10 cellular contexts compared by ENCODE assay signal in the genomic region with DNA sequence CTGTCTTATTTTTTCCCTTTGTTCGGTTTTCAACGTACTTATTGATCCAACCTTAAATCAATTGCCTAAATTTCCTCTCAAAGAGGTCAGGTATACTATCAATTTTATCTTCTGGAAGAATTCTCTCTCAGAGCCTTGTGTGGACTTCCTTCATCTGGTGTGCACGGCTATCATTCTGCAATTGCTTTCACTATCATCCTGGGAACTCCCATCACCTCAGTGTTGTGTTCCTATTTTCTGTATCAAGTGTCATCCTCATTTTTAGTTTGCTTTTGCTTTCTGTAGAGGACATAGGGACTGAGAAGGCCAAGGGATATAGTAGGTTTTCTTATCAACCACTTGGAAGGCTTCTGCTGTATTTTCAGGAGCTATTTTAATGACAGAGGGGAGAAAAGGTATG. TPM values are rescaled to one million over a fixed set of nuclear protein-coding genes. Genes with fewer than 3 reads are reported as not detected.
DNase-seq lines count a peak whose midpoint lies in the region; ATAC-seq, FAIRE-seq and TF ChIP-seq lines count a peak whose summit lies in the region.
"Had no signal": no experiment of that assay in that cellular context is flagged by ENCODE, and none has a peak within 500 bp of the region (broad histone marks: within the 10 kb centered on the region; RNA-seq: fewer than 3 reads in every experiment).

No MANE protein-coding gene starts in this region.

- H3K27me3 ChIP-seq in MM.1S (replicated peaks; ENCODE audit: insufficient read depth, low read length) (no peaks in the 10 kb centered on the region), esophagus muscularis mucosa (no peaks in the 10 kb centered on the region), SJCRH30 (no peaks in the 10 kb centered on the region)

- ATAC-seq in GM18907 (IDR thresholded peaks at IDR 0.05; ENCODE audit: unreplicated experiment) = peak; percentile 47
- ATAC-seq in GM18858 (IDR thresholded peaks at IDR 0.05; ENCODE audit: unreplicated experiment) = no peak
- ATAC-seq: PC-3 had no signal

- intact Hi-C loops in esophagus muscularis mucosa (cut with DNase I) = no loop called here

- H3K36me3 ChIP-seq in MM.1S (replicated peaks; ENCODE audit: insufficient read depth, low read length) = no peaks in the 10 kb centered on the region
- H3K36me3 ChIP-seq in esophagus muscularis mucosa = peaks cover 2 to 34% (median 26%) of the 10 kb centered on the region in 4 donors
- H3K36me3 ChIP-seq in SJCRH30 = no peaks in the 10 kb centered on the region

- TF ChIP-seq POLR2A in esophagus muscularis mucosa (IDR thresholded peaks at IDR 0.05; ENCODE audit: low read depth) = no peak
- TF ChIP-seq POLR2A in GM12892 (IDR thresholded peaks at IDR 0.05; ENCODE audit: low read depth, low read length) = no peak

- H3K9me3 ChIP-seq in MM.1S (replicated peaks; ENCODE audit: insufficient read depth, low read length) (no peaks in the 10 kb centered on the region), esophagus muscularis mucosa (no peaks in the 10 kb centered on the region), SJCRH30 (replicated peaks) (no peaks in the 10 kb centered on the region)

- DNase-seq in MM.1S (no peak), esophagus muscularis mucosa (ENCODE audit: extremely low spot score) (no peak), caudate nucleus (lab: John Stamatoyannopoulos, UW) (no peak), GM12892 (ENCODE audit: insufficient read length) (no peak), SJCRH30 (no peak)
- DNase-seq: GOT3, PC-3 had no signal

- H3K4me2 ChIP-seq in MM.1S (ENCODE audit: low read depth, low read length) = peak overlapping the region; percentile 44

- no peak overlapping the region for H3K9ac ChIP-seq in MM.1S (ENCODE audit: low read length)

- H3K79me2 ChIP-seq in MM.1S (ENCODE audit: low read length) = no peaks in the 10 kb centered on the region

- H2AFZ ChIP-seq in MM.1S (ENCODE audit: low read length) = peak overlapping the region; percentile 6; the same call in 1 of the 2 replicates

- H4K20me1 ChIP-seq in MM.1S (ENCODE audit: insufficient read depth, low read length) = no peaks in the 10 kb centered on the region

- H3K4me3 ChIP-seq in MM.1S (ENCODE audit: low read length) (no peak overlapping the region; the same call in 1 of the 2 replicates), esophagus muscularis mucosa (no peak overlapping the region), skin epidermis (no peak overlapping the region), SJCRH30 (no peak overlapping the region)

- no peak for FAIRE-seq in GM12892 (lab: Jason Lieb, UNC)

- H3K4me1 ChIP-seq in MM.1S (ENCODE audit: low read length) = peaks cover 30% of the 10 kb centered on the region
- H3K4me1 ChIP-seq in esophagus muscularis mucosa = peaks cover 94 to 100% (median 97%) of the 10 kb centered on the region in 4 donors
- H3K4me1 ChIP-seq in SJCRH30 = peaks cover 28% of the 10 kb centered on the region

- H3K27ac ChIP-seq in MM.1S (ENCODE audit: low read length) (peak overlapping the region; percentile 47; the same call in 1 of the 2 replicates), esophagus muscularis mucosa (replicated peaks in 1 of 4) (peak overlapping the region; percentile 94 to 97 (median 96)), skin epidermis (peak overlapping the region in 15 of 21 experiments; percentile 2 to 79 (median 32)), caudate nucleus (ENCODE audit: low read depth, low read length) (no peak overlapping the region), SJCRH30 (no peak overlapping the region)

- H3F3A ChIP-seq in MM.1S (ENCODE audit: insufficient read depth, low read length) = peaks cover 20% of the 10 kb centered on the region

- no peaks in the 10 kb centered on the region for H3K9me2 ChIP-seq in MM.1S (replicated peaks; ENCODE audit: insufficient read depth, low read length)

- no peak for TF ChIP-seq EP300 in esophagus muscularis mucosa (IDR thresholded peaks at IDR 0.05)

- TF ChIP-seq CTCF in MM.1S (IDR thresholded peaks at IDR 0.05; ENCODE audit: low read length) (no peak), esophagus muscularis mucosa (IDR thresholded peaks at IDR 0.05) (no peak)

- 70% methylated on average over 3 of the region's 3 CpGs for WGBS in esophagus muscularis mucosa

RNA-seq across cellular contexts. Expression of gene STOM, which starts 11.3 kb away (rescaled TPM):
- total RNA-seq in esophagus muscularis mucosa = 100 to 1,000 TPM; 250 to 554 (median 444) TPM
- polyA plus RNA-seq in GM12892 (2012; ENCODE audit: missing spikeins) = 18.4 TPM
- 31.6 and 32.8 TPM in 2 replicates for total RNA-seq in SJCRH30 (2014; rRNA removed; shearing (Covaris generic))

Comparison
In these comparisons a context has a peak if more than half of its experiments do, and no peak if none do; other contexts are left out.
1. H3K27ac ChIP-seq: peak in MM.1S (single experiment), esophagus muscularis mucosa (4 of 4) and skin epidermis (15 of 21); none in caudate nucleus (single experiment) and SJCRH30 (single experiment).